Comparison of ENCODE assay signal across 14 cellular contexts in genomic region chr2:64295326-64296149, GRCh38.
DNase-seq lines count a peak whose midpoint lies in the region; ATAC-seq, FAIRE-seq and TF ChIP-seq lines count a peak whose summit lies in the region.
"Had no signal": no experiment of that assay in that cellular context is flagged by ENCODE, and none has a peak within 500 bp of the region (broad histone marks: within the 10 kb centered on the region; RNA-seq: fewer than 3 reads in every experiment).

No MANE protein-coding gene starts in this region.

- H3K27ac ChIP-seq in A549 = no peak overlapping the region
- no peak overlapping the region for H3K27ac ChIP-seq in upper lobe of right lung
- H3K27ac ChIP-seq: foreskin keratinocyte, KMS-11, left ventricle myocardium inferior, SJSA1 had no signal

- no peak for FAIRE-seq in A549 (lab: Jason Lieb, UNC)

- intact Hi-C loops in upper lobe of right lung (cut with DNase I) = no loop called here

- no peak for TF ChIP-seq POLR2A in A549 (IDR thresholded peaks at IDR 0.05; ENCODE audit: low read length)

- H3K4me2 ChIP-seq in A549 = no peak overlapping the region
- H3K4me2 ChIP-seq: KMS-11 had no signal

- TF ChIP-seq EP300 in A549 (IDR thresholded peaks at IDR 0.05) = no peak

- POLR2A ChIA-PET in A549 (lab: Yijun Ruan, JAX) = no interaction called here

- no peaks in the 10 kb centered on the region for H3K27me3 ChIP-seq in upper lobe of right lung
- H3K27me3 ChIP-seq: foreskin keratinocyte had no signal

- no peaks in the 10 kb centered on the region for H3K9me3 Mint-ChIP-seq in activated naive CD8-positive, alpha-beta T cell treated with anti-CD3 and anti-CD28 coated beads for 36 hours

- H3K4me1 ChIP-seq in A549 (peaks cover 10% of the 10 kb centered on the region; the same call in 2 of the 3 replicates), upper lobe of right lung (no peaks in the 10 kb centered on the region)
- H3K4me1 ChIP-seq: foreskin keratinocyte, left ventricle myocardium inferior had no signal

- H3K27ac Mint-ChIP-seq in activated naive CD8-positive, alpha-beta T cell treated with anti-CD3 and anti-CD28 coated beads for 36 hours = no peak overlapping the region

- 28% methylated on average over 5 of the region's 5 CpGs for WGBS in A549 (ENCODE audit: missing lambda C conversion rate)

- CTCF ChIA-PET in A549 (lab: Yijun Ruan, JAX) = interaction anchor here (0.6 to 1.5 kb wide), 5 partner anchors 11 to 924 kb away, joined by 3 to 5 read pairs (median 3); no protein-coding TSS in a partner anchor

- H3K9me3 ChIP-seq in A549 (no peaks in the 10 kb centered on the region), upper lobe of right lung (no peaks in the 10 kb centered on the region)
- H3K9me3 ChIP-seq: left ventricle myocardium inferior, SJSA1 had no signal

- TF ChIP-seq RAD21 in A549 (conservative IDR thresholded peaks at IDR 0.05 in 1 of 2, IDR thresholded peaks at IDR 0.05 in 1 of 2) = no peak

- H3K4me1 Mint-ChIP-seq in activated naive CD8-positive, alpha-beta T cell treated with anti-CD3 and anti-CD28 coated beads for 36 hours = peaks cover 15% of the 10 kb centered on the region

- no peak overlapping the region for H3K4me3 ChIP-seq in A549
- no peak overlapping the region for H3K4me3 ChIP-seq in upper lobe of right lung
- H3K4me3 ChIP-seq: left ventricle myocardium inferior, SJSA1 had no signal

- peaks cover 3% of the 10 kb centered on the region for H3K27me3 Mint-ChIP-seq in activated naive CD8-positive, alpha-beta T cell treated with anti-CD3 and anti-CD28 coated beads for 36 hours

- TF ChIP-seq CTCF in A549 (IDR thresholded peaks at IDR 0.05) = no peak
- no peak for TF ChIP-seq CTCF in upper lobe of right lung (IDR thresholded peaks at IDR 0.05)

- peaks cover 3% of the 10 kb centered on the region for H3K36me3 Mint-ChIP-seq in activated naive CD8-positive, alpha-beta T cell treated with anti-CD3 and anti-CD28 coated beads for 36 hours

- ATAC-seq in A549 (peak; percentile 23 to 41; a peak in 3 of 6 replicates), GM18867 (IDR thresholded peaks at IDR 0.05; ENCODE audit: unreplicated experiment) (peak; percentile 94), HG02885 (IDR thresholded peaks at IDR 0.05; ENCODE audit: poor library complexity, unreplicated experiment) (peak; percentile 90), upper lobe of right lung (no peak)
- ATAC-seq: foreskin keratinocyte, HCT116 had no signal

- no peaks in the 10 kb centered on the region for H3K36me3 ChIP-seq in upper lobe of right lung
- H3K36me3 ChIP-seq: left ventricle myocardium inferior, SJSA1 had no signal

- DNase-seq in A549 (ENCODE audit: low read depth in 1 of 2, low spot score in 1 of 2) = no peak
- DNase-seq in activated naive CD8-positive, alpha-beta T cell treated with anti-CD3 and anti-CD28 coated beads for 36 hours = peak; percentile 55
- no peak for DNase-seq in cortex of kidney (lab: John Stamatoyannopoulos, UW)
- no peak for DNase-seq in upper lobe of right lung
- DNase-seq in NCI-H446 treated with DMSO at 0.1 percent for 48 hours (lab: John Stamatoyannopoulos, UW) = no peak
- no peak for DNase-seq in NCI-H69 (lab: John Stamatoyannopoulos, UW)
- DNase-seq: COR-L47, foreskin keratinocyte, left ventricle myocardium inferior had no signal

- H3K4me3 Mint-ChIP-seq in activated naive CD8-positive, alpha-beta T cell treated with anti-CD3 and anti-CD28 coated beads for 36 hours = no peak overlapping the region

TF ChIP-seq in A549, 52 proteins besides CTCF, POLR2A, EP300 and RAD21:
- no peak for TF ChIP-seq ELK1 (IDR thresholded peaks at IDR 0.05; ENCODE audit: low read depth, low read length)
